In the genomic region with DNA sequence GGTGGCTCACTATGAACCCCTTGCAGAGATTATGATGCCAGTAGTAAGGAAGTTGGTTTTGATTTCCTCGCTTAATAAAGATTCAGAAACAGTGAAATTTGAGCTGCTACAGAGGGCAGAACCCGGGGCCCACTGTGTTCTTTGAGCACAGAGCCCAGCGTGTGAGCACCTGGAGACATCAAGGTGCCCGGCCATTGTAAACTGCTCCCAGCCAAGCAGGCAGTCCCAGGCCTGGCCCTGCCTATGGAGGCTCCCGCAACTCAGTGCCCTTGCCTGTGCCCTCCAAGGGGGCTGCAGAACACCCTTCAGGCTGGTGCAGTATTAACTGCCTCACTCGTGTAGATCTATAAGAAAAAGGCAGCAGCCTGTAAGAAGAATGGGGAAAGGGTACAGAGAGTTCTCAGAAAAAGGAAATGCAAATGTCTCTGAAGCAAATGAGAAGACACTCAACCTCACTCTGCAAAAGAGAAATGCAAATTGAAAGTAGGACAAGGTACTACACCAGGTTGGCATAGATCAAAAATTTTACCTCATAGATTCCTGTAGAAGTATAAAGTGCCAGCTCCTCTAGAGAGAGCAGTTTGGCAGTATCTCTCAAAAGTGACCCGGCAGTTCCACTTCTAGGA, we compare ENCODE assay signal across 20 cellular contexts.
DNase-seq lines count a peak whose midpoint lies in the region; ATAC-seq and TF ChIP-seq lines count a peak whose summit lies in the region.
"Had no signal": no experiment of that assay in that cellular context is flagged by ENCODE, and none has a peak within 500 bp of the region (broad histone marks: within the 10 kb centered on the region; RNA-seq: fewer than 3 reads in every experiment).

No MANE protein-coding gene starts in this region.

- H3F3A ChIP-seq in GM23338 (replicated peaks; ENCODE audit: low read depth) = no peaks in the 10 kb centered on the region

- no peak overlapping the region for H2AFZ ChIP-seq in GM23338
- H2AFZ ChIP-seq in OCI-LY3 (ENCODE audit: low read depth, low read length) = no peak overlapping the region
- H2AFZ ChIP-seq: GM23248 had no signal

- H3K4me2 ChIP-seq in GM23338 (no peak overlapping the region), OCI-LY3 (ENCODE audit: low read length) (peak overlapping the region; percentile 46)
- H3K4me2 ChIP-seq: BLaER1 had no signal

- no peak overlapping the region for H3K4me3 ChIP-seq in GM23338
- no peak overlapping the region for H3K4me3 ChIP-seq in OCI-LY3 (ENCODE audit: low read length)
- H3K4me3 ChIP-seq in tibial artery = no peak overlapping the region
- H3K4me3 ChIP-seq: BLaER1, GM12878, GM23248 had no signal

- H3K27me3 ChIP-seq in GM23338 (ENCODE audit: insufficient read depth) = no peaks in the 10 kb centered on the region
- no peaks in the 10 kb centered on the region for H3K27me3 ChIP-seq in OCI-LY3 (ENCODE audit: low read depth, low read length)
- H3K27me3 ChIP-seq in tibial artery = no peaks in the 10 kb centered on the region
- H3K27me3 ChIP-seq: BLaER1 had no signal

- TF ChIP-seq CTCF in GM23338 (conservative IDR thresholded peaks at IDR 0.05; ENCODE audit: low read depth in 2 of 2) (no peak), OCI-LY3 (IDR thresholded peaks at IDR 0.05; ENCODE audit: low read depth, low read length) (no peak), tibial artery (IDR thresholded peaks at IDR 0.05) (no peak)

- intact Hi-C loops in tibial artery (cut with DNase I; ENCODE audit: low total_unique reads) = no loop called here

- no peak overlapping the region for H3K27ac Mint-ChIP-seq in GM23338
- H3K27ac Mint-ChIP-seq: B cell; CD4-positive, CD25-positive, alpha-beta regulatory T cell; CD8-positive, alpha-beta T cell; H9 had no signal

- H3K4me3 Mint-ChIP-seq in GM23338 = no peak overlapping the region
- H3K4me3 Mint-ChIP-seq: B cell; CD4-positive, CD25-positive, alpha-beta regulatory T cell; CD8-positive, alpha-beta T cell; H9 had no signal

- peaks cover 3% of the 10 kb centered on the region for H3K27me3 Mint-ChIP-seq in GM23338 (ENCODE audit: insufficient read depth, low read depth, poor library complexity)
- H3K27me3 Mint-ChIP-seq: B cell had no signal

- no peaks in the 10 kb centered on the region for H3K36me3 ChIP-seq in GM23338 (ENCODE audit: insufficient read depth)
- H3K36me3 ChIP-seq in OCI-LY3 (replicated peaks; ENCODE audit: low read depth, low read length) = no peaks in the 10 kb centered on the region
- H3K36me3 ChIP-seq in tibial artery = no peaks in the 10 kb centered on the region
- H3K36me3 ChIP-seq: BLaER1 had no signal

- peaks cover 8% of the 10 kb centered on the region; the same call in 2 of the 3 replicates for H3K4me1 Mint-ChIP-seq in GM23338
- H3K4me1 Mint-ChIP-seq: B cell; CD4-positive, CD25-positive, alpha-beta regulatory T cell had no signal

- peaks cover 4% of the 10 kb centered on the region for H3K9me3 Mint-ChIP-seq in GM23338
- H3K9me3 Mint-ChIP-seq: CD8-positive, alpha-beta T cell had no signal

- H3K4me1 ChIP-seq in GM23338 (ENCODE audit: insufficient read depth) (no peaks in the 10 kb centered on the region), OCI-LY3 (ENCODE audit: low read length) (peaks cover 10% of the 10 kb centered on the region), tibial artery (no peaks in the 10 kb centered on the region)
- H3K4me1 ChIP-seq: Caco-2 had no signal

- H3K9me3 ChIP-seq in OCI-LY3 (ENCODE audit: insufficient read depth, low read length) (no peaks in the 10 kb centered on the region), tibial artery (no peaks in the 10 kb centered on the region)
- H3K9me3 ChIP-seq: BLaER1, Caco-2 had no signal

- H4K20me1 ChIP-seq in GM23338 (replicated peaks; ENCODE audit: insufficient read depth) (no peaks in the 10 kb centered on the region), OCI-LY3 (ENCODE audit: insufficient read depth, low read length) (no peaks in the 10 kb centered on the region)
- H4K20me1 ChIP-seq: BLaER1 had no signal

- H3K79me2 ChIP-seq in GM23338 (replicated peaks; ENCODE audit: insufficient read depth) = no peaks in the 10 kb centered on the region
- no peaks in the 10 kb centered on the region for H3K79me2 ChIP-seq in OCI-LY3 (ENCODE audit: low read length)

- H3K9ac ChIP-seq in OCI-LY3 (ENCODE audit: low read length) = no peak overlapping the region
- H3K9ac ChIP-seq: BLaER1, GM23248 had no signal

- no peak for DNase-seq in GM23338 (ENCODE audit: low spot score)
- no peak for DNase-seq in tibial artery
- DNase-seq: Caco-2; CD4-positive, CD25-positive, alpha-beta regulatory T cell; CD8-positive, alpha-beta T cell; DMS153; DMS79; EL; GDM1; GM23248; H9 had no signal

- no peaks in the 10 kb centered on the region for H3K36me3 Mint-ChIP-seq in GM23338 (ENCODE audit: low read depth)
- H3K36me3 Mint-ChIP-seq: CD4-positive, CD25-positive, alpha-beta regulatory T cell; CD8-positive, alpha-beta T cell had no signal

- ATAC-seq in GM18867 (IDR thresholded peaks at IDR 0.05; ENCODE audit: unreplicated experiment) = peak; percentile 68
- peak; percentile 67 for ATAC-seq in GM23338
- ATAC-seq in GM21390 (IDR thresholded peaks at IDR 0.05; ENCODE audit: unreplicated experiment) = no peak
- no peak for ATAC-seq in GM21447 (IDR thresholded peaks at IDR 0.05; ENCODE audit: unreplicated experiment)
- ATAC-seq: CD8-positive, alpha-beta T cell; GM12878; HCT116 had no signal

- no peaks in the 10 kb centered on the region for H3K9me2 ChIP-seq in GM23338 (ENCODE audit: insufficient read depth)

- H3K27ac ChIP-seq in GM23338 (ENCODE audit: low read depth) (no peak overlapping the region), OCI-LY3 (ENCODE audit: low read length) (no peak overlapping the region), tibial artery (no peak overlapping the region)
- H3K27ac ChIP-seq: BLaER1, C4-2B, GM23248 had no signal

TF ChIP-seq in GM23338, 12 proteins besides CTCF, POLR2A, EP300 and RAD21:
- no peak for TF ChIP-seq EZH2phosphoT487 (IDR thresholded peaks at IDR 0.05; ENCODE audit: unreplicated experiment)
- TF ChIP-seq CREB1 (CRISPR knock-in tag; IDR thresholded peaks at IDR 0.05; ENCODE audit: low read depth) = no peak
- TF ChIP-seq POLR2AphosphoS5 (IDR thresholded peaks at IDR 0.05; ENCODE audit: low read depth) = no peak
- TF ChIP-seq REST (IDR thresholded peaks at IDR 0.05; ENCODE audit: unreplicated experiment) = no peak
- TF ChIP-seq JUNB (IDR thresholded peaks at IDR 0.05; ENCODE audit: unreplicated experiment) = no peak
- TF ChIP-seq EZH2 (IDR thresholded peaks at IDR 0.05; ENCODE audit: low read depth, unreplicated experiment) = no peak
- TF ChIP-seq ZNF114 (CRISPR knock-in tag; IDR thresholded peaks at IDR 0.05) = no peak
- no peak for TF ChIP-seq ZNF331 (CRISPR knock-in tag; IDR thresholded peaks at IDR 0.05; ENCODE audit: low read depth)

Comparison
In these comparisons a context has a peak if more than half of its experiments do, and no peak if none do; other contexts are left out.
1. ATAC-seq: peak in GM18867 (single experiment) and GM23338 (single experiment); none in GM21390 (single experiment) and GM21447 (single experiment).